Comparison of ENCODE assay signal across 10 cellular contexts in genomic region chr4:168587326-168588125, GRCh38.
DNase-seq lines count a peak whose midpoint lies in the region; ATAC-seq, FAIRE-seq and TF ChIP-seq lines count a peak whose summit lies in the region.
"Had no signal": no experiment of that assay in that cellular context is flagged by ENCODE, and none has a peak within 500 bp of the region (broad histone marks: within the 10 kb centered on the region; RNA-seq: fewer than 3 reads in every experiment).

No MANE protein-coding gene starts in this region.

- H3K27me3 ChIP-seq in brain microvascular endothelial cell (replicated peaks) = no peaks in the 10 kb centered on the region
- no peaks in the 10 kb centered on the region for H3K27me3 ChIP-seq in thoracic aorta (replicated peaks; ENCODE audit: insufficient read depth)
- no peaks in the 10 kb centered on the region for H3K27me3 ChIP-seq in Caco-2 (replicated peaks; ENCODE audit: control insufficient read depth, insufficient read depth, low read length)
- H3K27me3 ChIP-seq: right lobe of liver had no signal

- peak; percentile 26 for FAIRE-seq in HTR-8/SVneo (lab: Jason Lieb, UNC)
- FAIRE-seq: HepG2 had no signal

- peak; percentile 58 for DNase-seq in HTR-8/SVneo (ENCODE audit: insufficient read length, low spot score)
- peak; percentile 74 for DNase-seq in brain microvascular endothelial cell
- DNase-seq in iPS-NIHi7 (ENCODE audit: extremely low spot score) = peak; percentile 26
- no peak for DNase-seq in thoracic aorta (ENCODE audit: low spot score)
- no peak for DNase-seq in hippocampal formation (lab: John Stamatoyannopoulos, UW)
- DNase-seq in Caco-2 = no peak
- DNase-seq in ureter (ENCODE audit: low spot score) = no peak
- DNase-seq in activated T-cell treated with anti-CD3 and anti-CD28 coated beads, Interleukin-2, amount 50 U/mL, for 1 hour = no peak
- DNase-seq: right lobe of liver had no signal

- in situ Hi-C loops in brain microvascular endothelial cell (cut with HindIII; ENCODE audit: low pct_ligation_motif_present, low sequenced_read_pairs) = no loop called here

- H3K27ac Mint-ChIP-seq in Caco-2 (ENCODE audit: unreplicated experiment) = no peak overlapping the region

- H3K36me3 Mint-ChIP-seq in Caco-2 (ENCODE audit: insufficient read depth, unreplicated experiment) = no peaks in the 10 kb centered on the region

- H3K9me3 Mint-ChIP-seq in Caco-2 (ENCODE audit: unreplicated experiment) = no peaks in the 10 kb centered on the region

- no TSS peak for BruUV-seq in Caco-2 (replicated peaks; lab: Mats Ljungman, UMichigan)

- H3K27me3 Mint-ChIP-seq in Caco-2 (ENCODE audit: insufficient read depth, unreplicated experiment) = no peaks in the 10 kb centered on the region

- peak; percentile 77 for ATAC-seq in thoracic aorta (ENCODE audit: insufficient number of reproducible peaks, low FRiP score, low read depth)
- ATAC-seq: HepG2, right lobe of liver had no signal

- H3K9me3 ChIP-seq in thoracic aorta (no peaks in the 10 kb centered on the region), Caco-2 (no peaks in the 10 kb centered on the region)
- H3K9me3 ChIP-seq: right lobe of liver had no signal

- CTCF ChIA-PET in Caco-2 (lab: Charles Lee) = no interaction called here

- peak overlapping the region; percentile 48 for H3K27ac ChIP-seq in brain microvascular endothelial cell
- H3K27ac ChIP-seq in thoracic aorta = peak overlapping the region; percentile 58 to 77
- H3K27ac ChIP-seq: right lobe of liver had no signal

- intact Hi-C loops in Caco-2 (cut with micrococcal nuclease; ENCODE audit: unreplicated experiment) = loop anchor here (5.0 to 10.0 kb wide), 3 partner anchors 45 to 897 kb away; no protein-coding TSS in a partner anchor

- POLR2A ChIA-PET in Caco-2 (lab: Charles Lee) = interaction anchor here (0.6 kb wide), 1 partner anchor 423 kb away, joined by 3 read pairs; the partner anchor contains the start of gene CBR4

- H3K4me1 Mint-ChIP-seq in Caco-2 (ENCODE audit: low read depth, unreplicated experiment) = no peaks in the 10 kb centered on the region

- H3K4me3 ChIP-seq in brain microvascular endothelial cell (ENCODE audit: low read depth, low read length) = no peak overlapping the region
- H3K4me3 ChIP-seq in thoracic aorta = peak overlapping the region; percentile 41
- H3K4me3 ChIP-seq in Caco-2 (ENCODE audit: low read depth, low read length) = no peak overlapping the region
- H3K4me3 ChIP-seq: right lobe of liver had no signal

- H3K4me1 ChIP-seq in thoracic aorta (ENCODE audit: control insufficient read depth in 1 of 2, low read depth in 2 of 2) = peaks cover 5 to 32% of the 10 kb centered on the region in 2 donors
- H3K4me1 ChIP-seq in Caco-2 = no peaks in the 10 kb centered on the region
- H3K4me1 ChIP-seq: right lobe of liver had no signal

- H3K4me3 Mint-ChIP-seq in Caco-2 (ENCODE audit: unreplicated experiment) = no peak overlapping the region

- H3K36me3 ChIP-seq in brain microvascular endothelial cell (replicated peaks) (no peaks in the 10 kb centered on the region), thoracic aorta (no peaks in the 10 kb centered on the region), Caco-2 (ENCODE audit: control insufficient read depth, insufficient read depth, low read length) (no peaks in the 10 kb centered on the region)
- H3K36me3 ChIP-seq: right lobe of liver had no signal

- no peak for TF ChIP-seq CTCF in brain microvascular endothelial cell (IDR thresholded peaks at IDR 0.05; ENCODE audit: low read depth, low read length, missing control alignments)
- no peak for TF ChIP-seq CTCF in thoracic aorta (IDR thresholded peaks at IDR 0.05)
- no peak for TF ChIP-seq CTCF in Caco-2 (IDR thresholded peaks at IDR 0.05; ENCODE audit: insufficient read depth in 1 of 2, low read depth in 1 of 2, low read length in 1 of 2, severe bottlenecking in 1 of 2, unreplicated experiment in 1 of 2)

Comparison
In these comparisons a context has a peak if more than half of its experiments do, and no peak if none do; other contexts are left out.
1. DNase-seq: peak in HTR-8/SVneo (single experiment), brain microvascular endothelial cell (single experiment) and iPS-NIHi7 (single experiment); none in thoracic aorta (single experiment), hippocampal formation (0 of 2), Caco-2 (0 of 2), ureter (single experiment) and activated T-cell treated with anti-CD3 and anti-CD28 coated beads, Interleukin-2, amount 50 U/mL, for 1 hour (single experiment).